8 cellular contexts compared by ENCODE assay signal in genomic region chr7:158431941-158432347, GRCh38.
A peak's percentile ranks its signal among the peaks of the same experiment; 100 is the strongest.
DNase-seq lines count a peak whose midpoint lies in the region; ATAC-seq and TF ChIP-seq lines count a peak whose summit lies in the region.

No MANE protein-coding gene starts in this region.

- H3K4me2 ChIP-seq in fibroblast of lung (ENCODE audit: extremely low read depth, insufficient read depth, low read length), result no peak overlapping the region

- BruUV-seq in Caco-2 (replicated peaks; lab: Mats Ljungman, UMichigan), result no TSS peak

- H3K4me1 ChIP-seq in Caco-2, result peaks cover 12% of the 10 kb centered on the region; the same call in 1 of the 2 replicates
- no peaks in the 10 kb centered on the region for H3K4me1 ChIP-seq in fibroblast of lung (ENCODE audit: control insufficient read depth, extremely low read depth, insufficient read depth, low read length)
- H3K4me1 ChIP-seq in ovary (ENCODE audit: insufficient read depth), result no peaks in the 10 kb centered on the region

- H3K9me3 Mint-ChIP-seq in Caco-2 (ENCODE audit: unreplicated experiment), result no peaks in the 10 kb centered on the region

- POLR2A ChIA-PET in Caco-2 (lab: Charles Lee), result no interaction called here

- H2AFZ ChIP-seq in fibroblast of lung (ENCODE audit: low read length), result no peak overlapping the region

- H3K27ac ChIP-seq in fibroblast of lung (ENCODE audit: insufficient read depth, low read length) (no peak overlapping the region), ovary (no peak overlapping the region)

- H3K4me3 ChIP-seq in Caco-2 (ENCODE audit: low read depth, low read length) (peak overlapping the region; percentile 22), fibroblast of lung (replicated peaks in 1 of 4; ENCODE audit: control extremely low read depth in 1 of 4, insufficient read depth in 1 of 4, low read depth in 3 of 4, low read length in 4 of 4) (no peak overlapping the region), ovary (no peak overlapping the region)

- H3K27me3 ChIP-seq in Caco-2 (replicated peaks; ENCODE audit: control insufficient read depth, insufficient read depth, low read length) (no peaks in the 10 kb centered on the region), fibroblast of lung (ENCODE audit: control insufficient read depth, insufficient read depth, low read length) (no peaks in the 10 kb centered on the region), ovary (no peaks in the 10 kb centered on the region)

- no peaks in the 10 kb centered on the region for H3K36me3 ChIP-seq in Caco-2 (ENCODE audit: control insufficient read depth, insufficient read depth, low read length)
- no peaks in the 10 kb centered on the region for H3K36me3 ChIP-seq in fibroblast of lung (ENCODE audit: control insufficient read depth, insufficient read depth, low read length)
- no peaks in the 10 kb centered on the region for H3K36me3 ChIP-seq in ovary

- H3K9me3 ChIP-seq in Caco-2 (no peaks in the 10 kb centered on the region), fibroblast of lung (ENCODE audit: control insufficient read depth, insufficient read depth, low read depth, low read length) (no peaks in the 10 kb centered on the region), ovary (no peaks in the 10 kb centered on the region)

- peak; percentile 65 to 80 for DNase-seq in Caco-2
- DNase-seq in NCI-H774 (lab: John Stamatoyannopoulos, UW), result peak; percentile 47
- peak; percentile 41 to 97 for DNase-seq in fibroblast of lung (ENCODE audit: low read depth in 2 of 2)
- DNase-seq in ovary, result peak in 4 of 5 donors; percentile 37 to 55 (median 48)
- no peak for DNase-seq in activated CD8-positive, alpha-beta memory T cell treated with anti-CD3 and anti-CD28 coated beads for 24 hours
- DNase-seq in NCI-H1092 treated with DMSO at 0.1 percent for 48 hours (lab: John Stamatoyannopoulos, UW), result no peak
- DNase-seq in stimulated activated CD4-positive, alpha-beta T cell treated with anti-CD3 and anti-CD28 coated beads, Interleukin-4, amount 100 ng/mL, for 24 hours, result no peak

- no peak for TF ChIP-seq EP300 in ovary (IDR thresholded peaks at IDR 0.05)

- CTCF ChIA-PET in Caco-2 (lab: Charles Lee), result no interaction called here

- peak overlapping the region; percentile 75 for H3K4me3 Mint-ChIP-seq in Caco-2 (ENCODE audit: unreplicated experiment)

- H3K27me3 Mint-ChIP-seq in Caco-2 (ENCODE audit: insufficient read depth, unreplicated experiment), result no peaks in the 10 kb centered on the region

- H3K79me2 ChIP-seq in fibroblast of lung (ENCODE audit: control insufficient read depth, insufficient read depth, low read length), result no peaks in the 10 kb centered on the region

- no peaks in the 10 kb centered on the region for H4K20me1 ChIP-seq in fibroblast of lung (ENCODE audit: control insufficient read depth, extremely low read depth, insufficient read depth, low read length)

- TF ChIP-seq POLR2A in ovary (IDR thresholded peaks at IDR 0.05), result no peak

- 1 to 11% (median 6%) methylated on average over 14 of the region's 14 CpGs for WGBS in ovary, 3 donors

- no peak for ATAC-seq in activated CD4-positive, CD25-positive, alpha-beta regulatory T cell treated with anti-CD3 and anti-CD28 coated beads, Interleukin-2, amount 50 U/mL, for 24 hours

- no peak for TF ChIP-seq CTCF in Caco-2 (IDR thresholded peaks at IDR 0.05; ENCODE audit: insufficient read depth in 1 of 2, low read depth in 1 of 2, low read length in 1 of 2, severe bottlenecking in 1 of 2, unreplicated experiment in 1 of 2)
- no peak for TF ChIP-seq CTCF in fibroblast of lung (conservative IDR thresholded peaks at IDR 0.05 in 1 of 2, IDR thresholded peaks at IDR 0.05 in 1 of 2; ENCODE audit: low read depth in 1 of 2, low read length in 2 of 2)
- TF ChIP-seq CTCF in ovary (IDR thresholded peaks at IDR 0.05), result no peak

- H3K4me1 Mint-ChIP-seq in Caco-2 (ENCODE audit: low read depth, unreplicated experiment), result peaks cover 7% of the 10 kb centered on the region

- peaks cover 11% of the 10 kb centered on the region for H3K36me3 Mint-ChIP-seq in Caco-2 (ENCODE audit: insufficient read depth, unreplicated experiment)

- H3K27ac Mint-ChIP-seq in Caco-2 (ENCODE audit: unreplicated experiment), result peak overlapping the region; percentile 94

- H3K9ac ChIP-seq in fibroblast of lung (ENCODE audit: insufficient read depth, low read length), result no peak overlapping the region

- intact Hi-C loops in Caco-2 (cut with micrococcal nuclease; ENCODE audit: unreplicated experiment), result loop anchor here (2.0 to 5.0 kb wide), 2 partner anchors 155 to 217 kb away; partner anchors contain the start of gene PTPRN2
- intact Hi-C loops in ovary (cut with DNase I), result no loop called here

Comparison
In these comparisons a context has a peak if more than half of its experiments do, and no peak if none do; other contexts are left out.
1. DNase-seq: peak in Caco-2 (2 of 2), NCI-H774 (single experiment), fibroblast of lung (2 of 2) and ovary (4 of 5); none in activated CD8-positive, alpha-beta memory T cell treated with anti-CD3 and anti-CD28 coated beads for 24 hours (single experiment), NCI-H1092 treated with DMSO at 0.1 percent for 48 hours (single experiment) and stimulated activated CD4-positive, alpha-beta T cell treated with anti-CD3 and anti-CD28 coated beads, Interleukin-4, amount 100 ng/mL, for 24 hours (single experiment).